ENCODE assay signal across 1 cellular context in the genomic region with DNA sequence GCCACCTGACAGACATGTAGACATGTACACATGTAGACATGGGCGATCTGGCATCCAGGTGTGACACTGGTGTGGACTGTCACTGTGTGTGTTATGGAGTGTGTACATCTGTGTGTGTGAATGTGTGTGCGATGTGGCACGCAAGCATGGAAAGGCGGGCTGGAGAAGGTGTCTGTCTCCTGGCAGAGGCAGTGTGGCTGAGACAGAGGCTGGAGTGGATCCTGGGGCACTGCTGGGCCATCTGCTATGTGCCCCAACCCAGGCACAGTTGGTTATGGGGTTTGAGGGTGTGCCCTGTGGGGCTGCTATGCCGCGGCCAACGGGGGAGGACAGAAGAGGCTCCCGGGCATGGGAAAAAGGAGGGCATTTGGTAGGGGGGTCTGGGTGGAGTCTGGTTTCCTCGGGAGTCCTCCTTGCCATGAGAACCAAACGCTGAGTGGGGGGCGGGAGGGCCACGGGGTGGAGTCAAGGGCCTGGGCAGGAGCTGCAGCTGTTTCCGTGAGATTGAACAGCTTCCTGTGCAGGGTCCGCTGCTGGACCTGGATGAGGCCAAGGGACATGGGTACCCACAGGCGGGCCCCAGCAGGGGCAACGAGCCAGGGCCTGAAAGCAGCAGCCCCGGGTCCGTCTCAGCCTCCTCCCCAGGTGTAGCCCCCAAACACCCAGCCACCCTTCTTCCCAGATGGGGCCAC.
TF ChIP-seq lines count a peak whose summit lies in the region.

No MANE protein-coding gene starts in this region.

TF ChIP-seq in endothelial cell of umbilical vein, 7 proteins besides CTCF, POLR2A, EP300 and RAD21 (continued from another document):
- no peak for TF ChIP-seq POLR2AphosphoS5 (IDR thresholded peaks at IDR 0.05; ENCODE audit: insufficient read depth, low read depth, low read length)
- TF ChIP-seq EZH2 (IDR thresholded peaks at IDR 0.05; ENCODE audit: borderline replicate concordance, low read depth, low read length, severe bottlenecking), result peak; percentile 43
- no peak for TF ChIP-seq MYC (IDR thresholded peaks at IDR 0.05; ENCODE audit: low read depth, low read length)
- TF ChIP-seq JUN (IDR thresholded peaks at IDR 0.05; ENCODE audit: borderline replicate concordance, insufficient read depth, insufficient read length, low read depth), result no peak
